ENCODE assay signal across 8 cellular contexts in genomic region chr6:35240838-35241801, GRCh38. TPM values are rescaled to one million over a fixed set of nuclear protein-coding genes. Genes with fewer than 3 reads are reported as not detected.
DNase-seq lines count a peak whose midpoint lies in the region; ATAC-seq and TF ChIP-seq lines count a peak whose summit lies in the region.

No MANE protein-coding gene starts in this region.

- ATAC-seq in GM19397 (IDR thresholded peaks at IDR 0.05; ENCODE audit: unreplicated experiment): peak; percentile 68
- ATAC-seq in left lung: peak; percentile 89
- ATAC-seq in HG03460 (IDR thresholded peaks at IDR 0.05; ENCODE audit: unreplicated experiment): no peak

- H3K4me1 ChIP-seq in left lung: peaks cover 13 to 30% of the 10 kb centered on the region in 2 donors

- peak; percentile 61 for DNase-seq in AG10803 (ENCODE audit: low read depth)
- peak; percentile 78 for DNase-seq in NCI-H2196 (lab: John Stamatoyannopoulos, UW; ENCODE audit: unreplicated experiment)
- peak; percentile 55 to 72 for DNase-seq in activated CD4-positive, alpha-beta T cell treated with anti-CD3 and anti-CD28 coated beads for 24 hours (ENCODE audit: low read depth in 2 of 2)
- peak; percentile 82 for DNase-seq in cerebellar cortex (ENCODE audit: low spot score)
- DNase-seq in left lung: peak; percentile 73 to 90
- DNase-seq in stimulated activated CD4-positive, alpha-beta T cell treated with anti-CD3 and anti-CD28 coated beads, Interleukin-4, amount 100 ng/mL, for 48 hours (ENCODE audit: low read depth in 2 of 2): peak; percentile 53 to 80

- no peaks in the 10 kb centered on the region for H3K9me3 ChIP-seq in left lung

- intact Hi-C loops in left lung (cut with DNase I): loop anchor here in 1 of 2 donors (10.0 kb wide), 1 partner anchor 96 kb away; the partner anchor contains the start of gene TCP11

- peaks cover 0 to 21% of the 10 kb centered on the region in 2 donors for H3K36me3 ChIP-seq in left lung

- H3K27me3 ChIP-seq in left lung: no peaks in the 10 kb centered on the region

- TF ChIP-seq CTCF in AG10803 (conservative IDR thresholded peaks at IDR 0.05; ENCODE audit: low read length): peak; percentile 95
- TF ChIP-seq CTCF in left lung (IDR thresholded peaks at IDR 0.05): peak; percentile 92 to 95

- H3K27ac ChIP-seq in left lung: peak overlapping the region in 1 of 2 donors; percentile 48

- H3K4me3 ChIP-seq in AG10803 (ENCODE audit: low read length): no peak overlapping the region
- no peak overlapping the region for H3K4me3 ChIP-seq in left lung

RNA-seq across cellular contexts. Expression of gene ZNF76, which starts 18.4 kb away (rescaled TPM):
- 10 to 100 TPM; 28.3 to 32.5 TPM for total RNA-seq in left lung

RNA-seq across cellular contexts. Expression of gene SCUBE3, which starts 27.4 kb away (rescaled TPM):
- 1 to 10 TPM; 2.2 TPM for total RNA-seq in left lung

RNA-seq across cellular contexts. Expression of gene DEF6, which starts 56.5 kb away (rescaled TPM):
- 10 to 100 TPM in 1 of 2 donors, 1 to 10 TPM in 1; 9.9 to 21.9 TPM for total RNA-seq in left lung
